In the genomic region with DNA sequence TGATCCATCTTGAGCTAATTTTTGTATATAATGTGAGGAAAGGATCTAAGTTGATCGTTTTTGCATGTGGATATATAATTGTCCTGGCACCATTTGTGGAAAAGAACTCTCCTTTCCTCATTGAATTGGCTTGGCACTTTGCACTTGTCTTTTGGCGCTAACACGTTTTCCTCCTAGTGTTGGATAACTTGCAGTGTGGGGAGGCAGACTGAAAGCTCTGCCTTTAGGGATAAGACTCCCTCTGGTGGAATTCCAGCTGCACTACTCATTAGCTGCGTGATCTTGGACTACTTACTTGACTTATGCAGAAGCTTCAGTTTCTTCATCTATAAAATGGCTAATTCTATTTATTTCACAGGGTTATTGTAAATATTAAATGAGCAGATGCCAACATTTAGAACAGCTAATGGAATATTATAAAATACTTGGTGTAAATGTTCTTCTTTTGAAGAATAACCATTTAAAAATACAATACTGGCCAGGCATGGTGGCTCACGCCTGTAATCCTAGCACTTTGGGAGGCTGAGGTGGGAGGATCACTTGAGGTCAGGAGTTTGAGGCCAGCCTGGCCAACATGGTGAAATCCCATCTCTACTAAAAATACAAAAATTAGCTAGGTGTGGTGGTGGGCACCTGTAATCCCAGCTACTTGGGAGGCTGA, we compare ENCODE assay signal across 8 cellular contexts. TPM values are rescaled to one million over a fixed set of nuclear protein-coding genes. Genes with fewer than 3 reads are reported as not detected.
A peak's percentile ranks its signal among the peaks of the same experiment; 100 is the strongest.
DNase-seq lines count a peak whose midpoint lies in the region; ATAC-seq and TF ChIP-seq lines count a peak whose summit lies in the region.
"Not testable (repeated sequence)": the region's sequence is repeated elsewhere in the genome, so short reads cannot be mapped to it uniquely, and the experiment has no call there.

No MANE protein-coding gene starts in this region.

- not testable (repeated sequence) for H3K4me1 ChIP-seq in cardiac muscle cell (ENCODE audit: low read depth); uterus

- peaks cover 42% of the 10 kb centered on the region for H3K36me3 Mint-ChIP-seq in T-cell
- H3K36me3 Mint-ChIP-seq in neural crest cell (ENCODE audit: low read depth): not testable (repeated sequence)

- in situ Hi-C loops in brain microvascular endothelial cell (cut with HindIII; ENCODE audit: low pct_ligation_motif_present, low sequenced_read_pairs): not testable (repeated sequence)

- H3K36me3 ChIP-seq in brain microvascular endothelial cell (replicated peaks): peaks cover 23% of the 10 kb centered on the region
- peaks cover 27% of the 10 kb centered on the region for H3K36me3 ChIP-seq in cardiac muscle cell
- H3K36me3 ChIP-seq in uterus: not testable (repeated sequence)

- not testable (repeated sequence) for H3K9me3 ChIP-seq in cardiac muscle cell (ENCODE audit: low read depth); uterus

- peak; percentile 81 for DNase-seq in EH (ENCODE audit: low read depth)
- peak in 69 of 76 experiments; percentile 1 to 75 (median 39) for DNase-seq in HUDEP-2 (lab: John Stamatoyannopoulos, UW; ENCODE audit: unreplicated experiment in 76 of 76)
- DNase-seq in NCI-H446 treated with DMSO at 0.1 percent for 48 hours (lab: John Stamatoyannopoulos, UW): peak; percentile 68
- DNase-seq in T-cell: peak in 15 of 34 experiments; percentile 4 to 43 (median 20)
- peak; percentile 76 for DNase-seq in brain microvascular endothelial cell
- DNase-seq in cardiac muscle cell (ENCODE audit: low read depth in 1 of 2, low spot score in 1 of 2): peak; percentile 84 to 88
- peak; percentile 43 for DNase-seq in neural crest cell (ENCODE audit: low read depth, low spot score)
- DNase-seq in uterus: peak in 1 of 2 donors; percentile 38

- not testable (repeated sequence) for H3K27ac Mint-ChIP-seq in T-cell; neural crest cell (ENCODE audit: unreplicated experiment)

- not testable (repeated sequence) for H3K4me1 Mint-ChIP-seq in T-cell, neural crest cell

- intact Hi-C loops in uterus (cut with DNase I; ENCODE audit: low total_unique reads): not testable (repeated sequence)

- H3K27me3 ChIP-seq in brain microvascular endothelial cell (replicated peaks); cardiac muscle cell; uterus: not testable (repeated sequence)

- H3K9me3 Mint-ChIP-seq in T-cell, neural crest cell: not testable (repeated sequence)

- TF ChIP-seq POLR2A in uterus (IDR thresholded peaks at IDR 0.05): not testable (repeated sequence)

- H3K27me3 Mint-ChIP-seq in T-cell; neural crest cell (ENCODE audit: low read depth): not testable (repeated sequence)

- CTCF ChIA-PET in T-cell (lab: Charles Lee): interaction anchor here (0.5 to 2.0 kb wide), 11 partner anchors 9 to 414 kb away, joined by 3 to 10 read pairs (median 5); partner anchors contain the start of genes BCS1L (in 2 of the 2), ZNF142 (in 2 of the 2), STK36 (in 1 of the 2) and TTLL4 (in 1 of the 2)

- not testable (repeated sequence) for H3K4me3 ChIP-seq in brain microvascular endothelial cell (ENCODE audit: low read depth, low read length); cardiac muscle cell; uterus

- H3K4me3 Mint-ChIP-seq in T-cell, neural crest cell: not testable (repeated sequence)

- ATAC-seq in T-cell (replicated peaks in 1 of 4): peak; percentile 60 to 82 (median 74)

- TF ChIP-seq CTCF in brain microvascular endothelial cell (IDR thresholded peaks at IDR 0.05; ENCODE audit: low read depth, low read length, missing control alignments): peak; percentile 92
- TF ChIP-seq CTCF in cardiac muscle cell (IDR thresholded peaks at IDR 0.05; ENCODE audit: low read depth, low read length): peak; percentile 92
- peak; percentile 81 for TF ChIP-seq CTCF in neural crest cell (conservative IDR thresholded peaks at IDR 0.05)
- TF ChIP-seq CTCF in uterus (IDR thresholded peaks at IDR 0.05): peak; percentile 58 to 67 (median 59)

- POLR2A ChIA-PET in T-cell (lab: Charles Lee): interaction anchor here (0.5 to 1.6 kb wide), 2 partner anchors 11 to 21 kb away, joined by 4 to 5 read pairs; no protein-coding TSS in a partner anchor

- H3K27ac ChIP-seq in brain microvascular endothelial cell, cardiac muscle cell, uterus: not testable (repeated sequence)

RNA-seq across cellular contexts. Expression of gene STK36, which starts 15.6 kb away (rescaled TPM):
- 10 to 100 TPM; 19.7 to 23.6 (median 22.4) TPM for total RNA-seq in T-cell
- 35.7 and 56.2 TPM in 2 replicates for total RNA-seq in cardiac muscle cell
- polyA plus RNA-seq in cardiac muscle cell: 53.6 and 63.5 TPM in 2 replicates
- 77.0 and 78.7 TPM in 2 replicates for total RNA-seq in neural crest cell
- total RNA-seq in uterus: 10 to 100 TPM in 3 of 4 donors, 1 to 10 TPM in 1; 7.4 to 52.1 (median 45.5) TPM

RNA-seq across cellular contexts. Expression of gene RNF25, which starts 15.7 kb away (rescaled TPM):
- 10 to 100 TPM; 15.6 to 33.1 (median 29.0) TPM for total RNA-seq in T-cell
- 31.3 and 31.4 TPM in 2 replicates for total RNA-seq in cardiac muscle cell
- polyA plus RNA-seq in cardiac muscle cell: 41.1 and 46.9 TPM in 2 replicates
- total RNA-seq in neural crest cell: 35.6 and 39.2 TPM in 2 replicates
- total RNA-seq in uterus: 10 to 100 TPM in 2 of 4 donors, 1 to 10 TPM in 2; 5.6 to 33.8 (median 11.5) TPM

RNA-seq across cellular contexts. Expression of gene TTLL4, which starts 23.1 kb away (rescaled TPM):
- total RNA-seq in T-cell (10 to 100 TPM; 16.9 to 29.6 (median 24.4) TPM), cardiac muscle cell (21.0 and 36.0 TPM in 2 replicates), neural crest cell (116 and 123 TPM in 2 replicates), uterus (100 to 1,000 TPM in 1 of 4 donors, 10 to 100 TPM in 3; 13.1 to 117 (median 25.7) TPM)
- polyA plus RNA-seq in cardiac muscle cell: 27.9 and 37.0 TPM in 2 replicates

RNA-seq across cellular contexts. Expression of gene BCS1L, which starts 28.0 kb away (rescaled TPM):
- total RNA-seq in T-cell (10 to 100 TPM; 31.4 to 71.1 (median 54.2) TPM), cardiac muscle cell (28.6 and 41.2 TPM in 2 replicates), neural crest cell (41.7 and 45.2 TPM in 2 replicates), uterus (10 to 100 TPM in 2 of 4 donors, 1 to 10 TPM in 1, not detected in 1; 7.4 to 40.0 (median 29.9) TPM)
- 63.3 and 67.0 TPM in 2 replicates for polyA plus RNA-seq in cardiac muscle cell

RNA-seq across cellular contexts. Expression of gene ZNF142, which starts 28.1 kb away (rescaled TPM):
- total RNA-seq in T-cell (10 to 100 TPM; 38.1 to 65.0 (median 58.7) TPM), cardiac muscle cell (14.8 and 29.4 TPM in 2 replicates), neural crest cell (50.0 and 58.2 TPM in 2 replicates), uterus (10 to 100 TPM; 11.8 to 40.3 (median 15.7) TPM)
- polyA plus RNA-seq in cardiac muscle cell: 7.6 and 13.3 TPM in 2 replicates
